1 cellular context compared by ENCODE assay signal in the genomic region with DNA sequence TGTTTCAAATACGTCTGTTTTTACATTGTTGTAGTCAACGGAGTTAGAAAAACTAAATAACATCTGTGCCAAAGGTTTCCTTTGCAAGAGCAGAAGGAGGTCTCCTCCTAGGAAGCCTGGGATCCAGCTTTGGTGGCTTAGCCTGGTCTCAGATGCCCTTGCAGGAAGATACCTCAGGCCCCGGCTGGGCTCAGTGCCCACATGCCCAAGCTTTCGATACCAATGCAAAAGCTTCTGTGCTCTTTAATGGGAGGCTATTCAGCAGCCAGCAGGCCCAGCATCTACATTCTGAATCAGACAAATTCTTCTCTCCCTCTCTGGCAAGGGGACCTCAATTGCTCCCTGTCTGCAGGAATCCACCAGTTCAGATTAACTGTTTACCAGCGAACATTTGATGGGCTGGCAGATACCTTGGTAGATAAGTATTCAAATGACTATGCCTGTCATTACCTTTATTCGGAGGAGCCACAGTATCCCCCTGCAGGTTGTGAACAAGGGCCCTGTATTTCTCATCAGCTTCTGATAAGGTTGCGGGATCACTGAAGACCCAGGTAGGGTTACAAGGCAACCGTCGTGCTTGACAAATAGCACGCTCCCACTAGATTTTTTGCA.
TF ChIP-seq lines count a peak whose summit lies in the region.

No MANE protein-coding gene starts in this region.

TF ChIP-seq in GM23338, 12 proteins besides CTCF, POLR2A, EP300 and RAD21 (continued from another document):
- TF ChIP-seq EZH2phosphoT487 (IDR thresholded peaks at IDR 0.05; ENCODE audit: unreplicated experiment) (no peak), EZH2 (IDR thresholded peaks at IDR 0.05; ENCODE audit: low read depth, unreplicated experiment) (no peak)
- TF ChIP-seq, protein P1, sequence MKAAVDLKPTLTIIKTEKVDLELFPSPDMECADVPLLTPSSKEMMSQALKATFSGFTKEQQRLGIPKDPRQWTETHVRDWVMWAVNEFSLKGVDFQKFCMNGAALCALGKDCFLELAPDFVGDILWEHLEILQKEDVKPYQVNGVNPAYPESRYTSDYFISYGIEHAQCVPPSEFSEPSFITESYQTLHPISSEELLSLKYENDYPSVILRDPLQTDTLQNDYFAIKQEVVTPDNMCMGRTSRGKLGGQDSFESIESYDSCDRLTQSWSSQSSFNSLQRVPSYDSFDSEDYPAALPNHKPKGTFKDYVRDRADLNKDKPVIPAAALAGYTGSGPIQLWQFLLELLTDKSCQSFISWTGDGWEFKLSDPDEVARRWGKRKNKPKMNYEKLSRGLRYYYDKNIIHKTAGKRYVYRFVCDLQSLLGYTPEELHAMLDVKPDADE (IDR thresholded peaks at IDR 0.05) = no peak
- TF ChIP-seq, protein P2, sequence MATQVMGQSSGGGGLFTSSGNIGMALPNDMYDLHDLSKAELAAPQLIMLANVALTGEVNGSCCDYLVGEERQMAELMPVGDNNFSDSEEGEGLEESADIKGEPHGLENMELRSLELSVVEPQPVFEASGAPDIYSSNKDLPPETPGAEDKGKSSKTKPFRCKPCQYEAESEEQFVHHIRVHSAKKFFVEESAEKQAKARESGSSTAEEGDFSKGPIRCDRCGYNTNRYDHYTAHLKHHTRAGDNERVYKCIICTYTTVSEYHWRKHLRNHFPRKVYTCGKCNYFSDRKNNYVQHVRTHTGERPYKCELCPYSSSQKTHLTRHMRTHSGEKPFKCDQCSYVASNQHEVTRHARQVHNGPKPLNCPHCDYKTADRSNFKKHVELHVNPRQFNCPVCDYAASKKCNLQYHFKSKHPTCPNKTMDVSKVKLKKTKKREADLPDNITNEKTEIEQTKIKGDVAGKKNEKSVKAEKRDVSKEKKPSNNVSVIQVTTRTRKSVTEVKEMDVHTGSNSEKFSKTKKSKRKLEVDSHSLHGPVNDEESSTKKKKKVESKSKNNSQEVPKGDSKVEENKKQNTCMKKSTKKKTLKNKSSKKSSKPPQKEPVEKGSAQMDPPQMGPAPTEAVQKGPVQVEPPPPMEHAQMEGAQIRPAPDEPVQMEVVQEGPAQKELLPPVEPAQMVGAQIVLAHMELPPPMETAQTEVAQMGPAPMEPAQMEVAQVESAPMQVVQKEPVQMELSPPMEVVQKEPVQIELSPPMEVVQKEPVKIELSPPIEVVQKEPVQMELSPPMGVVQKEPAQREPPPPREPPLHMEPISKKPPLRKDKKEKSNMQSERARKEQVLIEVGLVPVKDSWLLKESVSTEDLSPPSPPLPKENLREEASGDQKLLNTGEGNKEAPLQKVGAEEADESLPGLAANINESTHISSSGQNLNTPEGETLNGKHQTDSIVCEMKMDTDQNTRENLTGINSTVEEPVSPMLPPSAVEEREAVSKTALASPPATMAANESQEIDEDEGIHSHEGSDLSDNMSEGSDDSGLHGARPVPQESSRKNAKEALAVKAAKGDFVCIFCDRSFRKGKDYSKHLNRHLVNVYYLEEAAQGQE (IDR thresholded peaks at IDR 0.05; ENCODE audit: unreplicated experiment) = no peak
